1 cellular context compared by ENCODE assay signal in the genomic region with DNA sequence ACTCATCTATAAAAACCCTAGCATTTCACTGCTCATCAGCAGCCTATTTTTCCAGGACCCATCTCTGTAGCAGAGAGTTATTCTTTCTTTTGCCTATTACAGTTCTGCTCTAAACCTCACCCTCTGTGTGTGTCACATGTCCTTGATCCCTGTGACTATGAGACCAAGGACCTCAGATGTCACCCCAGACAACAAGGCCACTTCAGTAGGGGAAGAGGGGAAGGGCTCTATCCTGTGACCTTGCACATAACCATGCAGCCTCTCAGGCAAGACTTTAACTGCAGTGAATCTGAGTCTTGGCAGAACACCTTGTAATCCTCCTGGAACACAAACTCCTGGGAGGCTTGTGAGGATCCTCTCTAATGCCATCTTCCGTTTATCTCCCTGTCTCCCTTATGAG.
TF ChIP-seq lines count a peak whose summit lies in the region.

No MANE protein-coding gene starts in this region.

TF ChIP-seq in HEK293, 187 proteins besides CTCF, POLR2A, EP300 and RAD21 (continued from another document):
- TF ChIP-seq, protein P1, sequence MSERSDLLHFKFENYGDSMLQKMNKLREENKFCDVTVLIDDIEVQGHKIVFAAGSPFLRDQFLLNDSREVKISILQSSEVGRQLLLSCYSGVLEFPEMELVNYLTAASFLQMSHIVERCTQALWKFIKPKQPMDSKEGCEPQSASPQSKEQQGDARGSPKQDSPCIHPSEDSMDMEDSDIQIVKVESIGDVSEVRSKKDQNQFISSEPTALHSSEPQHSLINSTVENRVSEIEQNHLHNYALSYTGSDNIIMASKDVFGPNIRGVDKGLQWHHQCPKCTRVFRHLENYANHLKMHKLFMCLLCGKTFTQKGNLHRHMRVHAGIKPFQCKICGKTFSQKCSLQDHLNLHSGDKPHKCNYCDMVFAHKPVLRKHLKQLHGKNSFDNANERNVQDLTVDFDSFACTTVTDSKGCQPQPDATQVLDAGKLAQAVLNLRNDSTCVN (tag by site-specific recombination; optimal IDR thresholded peaks at IDR 0.05) = peak; percentile 9
- TF ChIP-seq, protein P2, sequence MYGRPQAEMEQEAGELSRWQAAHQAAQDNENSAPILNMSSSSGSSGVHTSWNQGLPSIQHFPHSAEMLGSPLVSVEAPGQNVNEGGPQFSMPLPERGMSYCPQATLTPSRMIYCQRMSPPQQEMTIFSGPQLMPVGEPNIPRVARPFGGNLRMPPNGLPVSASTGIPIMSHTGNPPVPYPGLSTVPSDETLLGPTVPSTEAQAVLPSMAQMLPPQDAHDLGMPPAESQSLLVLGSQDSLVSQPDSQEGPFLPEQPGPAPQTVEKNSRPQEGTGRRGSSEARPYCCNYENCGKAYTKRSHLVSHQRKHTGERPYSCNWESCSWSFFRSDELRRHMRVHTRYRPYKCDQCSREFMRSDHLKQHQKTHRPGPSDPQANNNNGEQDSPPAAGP (tag by site-specific recombination; IDR thresholded peaks at IDR 0.05) = no peak
- TF ChIP-seq, protein P3, sequence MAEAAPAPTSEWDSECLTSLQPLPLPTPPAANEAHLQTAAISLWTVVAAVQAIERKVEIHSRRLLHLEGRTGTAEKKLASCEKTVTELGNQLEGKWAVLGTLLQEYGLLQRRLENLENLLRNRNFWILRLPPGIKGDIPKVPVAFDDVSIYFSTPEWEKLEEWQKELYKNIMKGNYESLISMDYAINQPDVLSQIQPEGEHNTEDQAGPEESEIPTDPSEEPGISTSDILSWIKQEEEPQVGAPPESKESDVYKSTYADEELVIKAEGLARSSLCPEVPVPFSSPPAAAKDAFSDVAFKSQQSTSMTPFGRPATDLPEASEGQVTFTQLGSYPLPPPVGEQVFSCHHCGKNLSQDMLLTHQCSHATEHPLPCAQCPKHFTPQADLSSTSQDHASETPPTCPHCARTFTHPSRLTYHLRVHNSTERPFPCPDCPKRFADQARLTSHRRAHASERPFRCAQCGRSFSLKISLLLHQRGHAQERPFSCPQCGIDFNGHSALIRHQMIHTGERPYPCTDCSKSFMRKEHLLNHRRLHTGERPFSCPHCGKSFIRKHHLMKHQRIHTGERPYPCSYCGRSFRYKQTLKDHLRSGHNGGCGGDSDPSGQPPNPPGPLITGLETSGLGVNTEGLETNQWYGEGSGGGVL (tag by site-specific recombination; IDR thresholded peaks at IDR 0.05) = no peak
- no peak for TF ChIP-seq ZNF223 (tag by site-specific recombination; IDR thresholded peaks at IDR 0.05)
- TF ChIP-seq, protein P4, sequence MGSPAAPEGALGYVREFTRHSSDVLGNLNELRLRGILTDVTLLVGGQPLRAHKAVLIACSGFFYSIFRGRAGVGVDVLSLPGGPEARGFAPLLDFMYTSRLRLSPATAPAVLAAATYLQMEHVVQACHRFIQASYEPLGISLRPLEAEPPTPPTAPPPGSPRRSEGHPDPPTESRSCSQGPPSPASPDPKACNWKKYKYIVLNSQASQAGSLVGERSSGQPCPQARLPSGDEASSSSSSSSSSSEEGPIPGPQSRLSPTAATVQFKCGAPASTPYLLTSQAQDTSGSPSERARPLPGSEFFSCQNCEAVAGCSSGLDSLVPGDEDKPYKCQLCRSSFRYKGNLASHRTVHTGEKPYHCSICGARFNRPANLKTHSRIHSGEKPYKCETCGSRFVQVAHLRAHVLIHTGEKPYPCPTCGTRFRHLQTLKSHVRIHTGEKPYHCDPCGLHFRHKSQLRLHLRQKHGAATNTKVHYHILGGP (tag by site-specific recombination; IDR thresholded peaks at IDR 0.05) = no peak
- TF ChIP-seq ZNF600 (tag by site-specific recombination; IDR thresholded peaks at IDR 0.05) = 0 out of 2 replicates have a peak, but pooled peaks have one; percentile 25
- no peak for TF ChIP-seq ZNF544 (tag by site-specific recombination; IDR thresholded peaks at IDR 0.05)
- TF ChIP-seq ZBTB7A (tag by site-specific recombination; IDR thresholded peaks at IDR 0.05; ENCODE audit: low read depth) = no peak
- TF ChIP-seq, protein P5, sequence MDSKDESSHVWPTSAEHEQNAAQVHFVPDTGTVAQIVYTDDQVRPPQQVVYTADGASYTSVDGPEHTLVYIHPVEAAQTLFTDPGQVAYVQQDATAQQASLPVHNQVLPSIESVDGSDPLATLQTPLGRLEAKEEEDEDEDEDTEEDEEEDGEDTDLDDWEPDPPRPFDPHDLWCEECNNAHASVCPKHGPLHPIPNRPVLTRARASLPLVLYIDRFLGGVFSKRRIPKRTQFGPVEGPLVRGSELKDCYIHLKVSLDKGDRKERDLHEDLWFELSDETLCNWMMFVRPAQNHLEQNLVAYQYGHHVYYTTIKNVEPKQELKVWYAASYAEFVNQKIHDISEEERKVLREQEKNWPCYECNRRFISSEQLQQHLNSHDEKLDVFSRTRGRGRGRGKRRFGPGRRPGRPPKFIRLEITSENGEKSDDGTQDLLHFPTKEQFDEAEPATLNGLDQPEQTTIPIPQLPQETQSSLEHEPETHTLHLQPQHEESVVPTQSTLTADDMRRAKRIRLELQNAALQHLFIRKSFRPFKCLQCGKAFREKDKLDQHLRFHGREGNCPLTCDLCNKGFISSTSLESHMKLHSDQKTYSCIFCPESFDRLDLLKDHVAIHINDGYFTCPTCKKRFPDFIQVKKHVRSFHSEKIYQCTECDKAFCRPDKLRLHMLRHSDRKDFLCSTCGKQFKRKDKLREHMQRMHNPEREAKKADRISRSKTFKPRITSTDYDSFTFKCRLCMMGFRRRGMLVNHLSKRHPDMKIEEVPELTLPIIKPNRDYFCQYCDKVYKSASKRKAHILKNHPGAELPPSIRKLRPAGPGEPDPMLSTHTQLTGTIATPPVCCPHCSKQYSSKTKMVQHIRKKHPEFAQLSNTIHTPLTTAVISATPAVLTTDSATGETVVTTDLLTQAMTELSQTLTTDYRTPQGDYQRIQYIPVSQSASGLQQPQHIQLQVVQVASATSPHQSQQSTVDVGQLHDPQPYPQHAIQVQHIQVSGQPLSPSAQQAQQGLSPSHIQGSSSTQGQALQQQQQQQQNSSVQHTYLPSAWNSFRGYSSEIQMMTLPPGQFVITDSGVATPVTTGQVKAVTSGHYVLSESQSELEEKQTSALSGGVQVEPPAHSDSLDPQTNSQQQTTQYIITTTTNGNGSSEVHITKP (tag by site-specific recombination; IDR thresholded peaks at IDR 0.05) = no peak
- TF ChIP-seq, protein P6, sequence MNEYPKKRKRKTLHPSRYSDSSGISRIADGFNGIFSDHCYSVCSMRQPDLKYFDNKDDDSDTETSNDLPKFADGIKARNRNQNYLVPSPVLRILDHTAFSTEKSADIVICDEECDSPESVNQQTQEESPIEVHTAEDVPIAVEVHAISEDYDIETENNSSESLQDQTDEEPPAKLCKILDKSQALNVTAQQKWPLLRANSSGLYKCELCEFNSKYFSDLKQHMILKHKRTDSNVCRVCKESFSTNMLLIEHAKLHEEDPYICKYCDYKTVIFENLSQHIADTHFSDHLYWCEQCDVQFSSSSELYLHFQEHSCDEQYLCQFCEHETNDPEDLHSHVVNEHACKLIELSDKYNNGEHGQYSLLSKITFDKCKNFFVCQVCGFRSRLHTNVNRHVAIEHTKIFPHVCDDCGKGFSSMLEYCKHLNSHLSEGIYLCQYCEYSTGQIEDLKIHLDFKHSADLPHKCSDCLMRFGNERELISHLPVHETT (tag by site-specific recombination; IDR thresholded peaks at IDR 0.05) = no peak
- TF ChIP-seq, protein P7, sequence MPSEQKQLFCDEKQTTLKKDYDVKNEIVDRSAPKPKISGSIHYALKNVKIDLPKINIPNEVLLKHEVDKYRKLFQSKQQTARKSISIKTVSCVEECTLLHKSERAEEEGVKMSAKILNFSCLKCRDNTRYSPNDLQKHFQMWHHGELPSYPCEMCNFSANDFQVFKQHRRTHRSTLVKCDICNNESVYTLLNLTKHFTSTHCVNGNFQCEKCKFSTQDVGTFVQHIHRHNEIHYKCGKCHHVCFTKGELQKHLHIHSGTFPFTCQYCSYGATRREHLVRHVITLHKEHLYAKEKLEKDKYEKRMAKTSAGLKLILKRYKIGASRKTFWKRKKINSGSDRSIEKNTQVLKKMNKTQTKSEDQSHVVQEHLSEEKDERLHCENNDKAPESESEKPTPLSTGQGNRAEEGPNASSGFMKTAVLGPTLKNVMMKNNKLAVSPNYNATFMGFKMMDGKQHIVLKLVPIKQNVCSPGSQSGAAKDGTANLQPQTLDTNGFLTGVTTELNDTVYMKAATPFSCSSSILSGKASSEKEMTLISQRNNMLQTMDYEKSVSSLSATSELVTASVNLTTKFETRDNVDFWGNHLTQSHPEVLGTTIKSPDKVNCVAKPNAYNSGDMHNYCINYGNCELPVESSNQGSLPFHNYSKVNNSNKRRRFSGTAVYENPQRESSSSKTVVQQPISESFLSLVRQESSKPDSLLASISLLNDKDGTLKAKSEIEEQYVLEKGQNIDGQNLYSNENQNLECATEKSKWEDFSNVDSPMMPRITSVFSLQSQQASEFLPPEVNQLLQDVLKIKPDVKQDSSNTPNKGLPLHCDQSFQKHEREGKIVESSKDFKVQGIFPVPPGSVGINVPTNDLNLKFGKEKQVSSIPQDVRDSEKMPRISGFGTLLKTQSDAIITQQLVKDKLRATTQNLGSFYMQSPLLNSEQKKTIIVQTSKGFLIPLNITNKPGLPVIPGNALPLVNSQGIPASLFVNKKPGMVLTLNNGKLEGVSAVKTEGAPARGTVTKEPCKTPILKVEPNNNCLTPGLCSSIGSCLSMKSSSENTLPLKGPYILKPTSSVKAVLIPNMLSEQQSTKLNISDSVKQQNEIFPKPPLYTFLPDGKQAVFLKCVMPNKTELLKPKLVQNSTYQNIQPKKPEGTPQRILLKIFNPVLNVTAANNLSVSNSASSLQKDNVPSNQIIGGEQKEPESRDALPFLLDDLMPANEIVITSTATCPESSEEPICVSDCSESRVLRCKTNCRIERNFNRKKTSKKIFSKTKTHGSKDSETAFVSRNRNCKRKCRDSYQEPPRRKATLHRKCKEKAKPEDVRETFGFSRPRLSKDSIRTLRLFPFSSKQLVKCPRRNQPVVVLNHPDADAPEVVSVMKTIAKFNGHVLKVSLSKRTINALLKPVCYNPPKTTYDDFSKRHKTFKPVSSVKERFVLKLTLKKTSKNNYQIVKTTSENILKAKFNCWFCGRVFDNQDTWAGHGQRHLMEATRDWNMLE (tag by site-specific recombination; conservative IDR thresholded peaks at IDR 0.05; ENCODE audit: low read depth) = no peak
- TF ChIP-seq TRIM28 (IDR thresholded peaks at IDR 0.05; ENCODE audit: borderline replicate concordance, low read length) = no peak
- TF ChIP-seq ZNF596 (tag by site-specific recombination; IDR thresholded peaks at IDR 0.05) = no peak
- no peak for TF ChIP-seq ZNF311 (tag by site-specific recombination; IDR thresholded peaks at IDR 0.05; ENCODE audit: borderline replicate concordance)
- TF ChIP-seq, protein P8, sequence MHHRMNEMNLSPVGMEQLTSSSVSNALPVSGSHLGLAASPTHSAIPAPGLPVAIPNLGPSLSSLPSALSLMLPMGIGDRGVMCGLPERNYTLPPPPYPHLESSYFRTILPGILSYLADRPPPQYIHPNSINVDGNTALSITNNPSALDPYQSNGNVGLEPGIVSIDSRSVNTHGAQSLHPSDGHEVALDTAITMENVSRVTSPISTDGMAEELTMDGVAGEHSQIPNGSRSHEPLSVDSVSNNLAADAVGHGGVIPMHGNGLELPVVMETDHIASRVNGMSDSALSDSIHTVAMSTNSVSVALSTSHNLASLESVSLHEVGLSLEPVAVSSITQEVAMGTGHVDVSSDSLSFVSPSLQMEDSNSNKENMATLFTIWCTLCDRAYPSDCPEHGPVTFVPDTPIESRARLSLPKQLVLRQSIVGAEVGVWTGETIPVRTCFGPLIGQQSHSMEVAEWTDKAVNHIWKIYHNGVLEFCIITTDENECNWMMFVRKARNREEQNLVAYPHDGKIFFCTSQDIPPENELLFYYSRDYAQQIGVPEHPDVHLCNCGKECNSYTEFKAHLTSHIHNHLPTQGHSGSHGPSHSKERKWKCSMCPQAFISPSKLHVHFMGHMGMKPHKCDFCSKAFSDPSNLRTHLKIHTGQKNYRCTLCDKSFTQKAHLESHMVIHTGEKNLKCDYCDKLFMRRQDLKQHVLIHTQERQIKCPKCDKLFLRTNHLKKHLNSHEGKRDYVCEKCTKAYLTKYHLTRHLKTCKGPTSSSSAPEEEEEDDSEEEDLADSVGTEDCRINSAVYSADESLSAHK (tag by site-specific recombination; IDR thresholded peaks at IDR 0.05) = no peak
- TF ChIP-seq ZNF169 (tag by site-specific recombination; IDR thresholded peaks at IDR 0.05) = no peak
